Comparison of ENCODE assay signal across 14 cellular contexts in genomic region chr12:9066183-9066623, GRCh38. TPM values are rescaled to one million over a fixed set of nuclear protein-coding genes. Genes with fewer than 3 reads are reported as not detected.
A peak's percentile ranks its signal among the peaks of the same experiment; 100 is the strongest.
DNase-seq lines count a peak whose midpoint lies in the region; ATAC-seq, FAIRE-seq and TF ChIP-seq lines count a peak whose summit lies in the region.
"Had no signal": no experiment of that assay in that cellular context is flagged by ENCODE, and none has a peak within 500 bp of the region (broad histone marks: within the 10 kb centered on the region; RNA-seq: fewer than 3 reads in every experiment).

No MANE protein-coding gene starts in this region.

- no peaks in the 10 kb centered on the region for H3K4me1 ChIP-seq in astrocyte (ENCODE audit: insufficient read depth, low read length)
- H3K4me1 ChIP-seq in right lobe of liver: peaks cover 0 to 51% (median 6%) of the 10 kb centered on the region in 4 donors
- no peaks in the 10 kb centered on the region for H3K4me1 ChIP-seq in smooth muscle cell (ENCODE audit: low read depth)

- 33% methylated on average over 1 of the region's 9 CpGs for WGBS in right lobe of liver (ENCODE audit: insufficient coverage, low coverage, low lambda C conversion rate, missing lambda C conversion rate)
- 95% methylated on average over 9 of the region's 9 CpGs for WGBS in smooth muscle cell (ENCODE audit: low lambda C conversion rate)

- peaks cover 24% of the 10 kb centered on the region for H3K27me3 Mint-ChIP-seq in activated naive CD8-positive, alpha-beta T cell treated with anti-CD3 and anti-CD28 coated beads, Interleukin-2, amount 10 ng/mL, durations not matched to agents 7 days and 5 days
- no peaks in the 10 kb centered on the region for H3K27me3 Mint-ChIP-seq in activated naive CD8-positive, alpha-beta T cell treated with anti-CD3 and anti-CD28 coated beads, Interleukin-2, amount 50 U/mL, for 24 hours
- H3K27me3 Mint-ChIP-seq in astrocyte (ENCODE audit: low read depth, unreplicated experiment): no peaks in the 10 kb centered on the region

- H4K20me1 ChIP-seq in astrocyte (ENCODE audit: insufficient read depth, low read length): no peaks in the 10 kb centered on the region
- no peaks in the 10 kb centered on the region for H4K20me1 ChIP-seq in smooth muscle cell (ENCODE audit: low read depth)

- POLR2A ChIA-PET in activated naive CD8-positive, alpha-beta T cell treated with anti-CD3 and anti-CD28 coated beads, Interleukin-2, amount 10 ng/mL, durations not matched to agents 7 days and 5 days (lab: Charles Lee): no interaction called here

- FAIRE-seq in astrocyte (lab: Jason Lieb, UNC): no peak

- no peaks in the 10 kb centered on the region for H3F3A ChIP-seq in smooth muscle cell (ENCODE audit: low read depth)

- H3K27me3 ChIP-seq in astrocyte (ENCODE audit: insufficient read depth, low read length): no peaks in the 10 kb centered on the region
- H3K27me3 ChIP-seq in right lobe of liver: no peaks in the 10 kb centered on the region
- no peaks in the 10 kb centered on the region for H3K27me3 ChIP-seq in smooth muscle cell (ENCODE audit: low read depth)
- H3K27me3 ChIP-seq: ovary had no signal

- H3K4me2 ChIP-seq in astrocyte (ENCODE audit: low read length) (no peak overlapping the region), smooth muscle cell (no peak overlapping the region)

- H3K36me3 Mint-ChIP-seq in activated naive CD8-positive, alpha-beta T cell treated with anti-CD3 and anti-CD28 coated beads, Interleukin-2, amount 10 ng/mL, durations not matched to agents 7 days and 5 days: no peaks in the 10 kb centered on the region
- H3K36me3 Mint-ChIP-seq in activated naive CD8-positive, alpha-beta T cell treated with anti-CD3 and anti-CD28 coated beads, Interleukin-2, amount 50 U/mL, for 24 hours (ENCODE audit: low read depth): no peaks in the 10 kb centered on the region
- no peaks in the 10 kb centered on the region for H3K36me3 Mint-ChIP-seq in astrocyte (ENCODE audit: low read depth, unreplicated experiment)

- TF ChIP-seq POLR2A in right lobe of liver (IDR thresholded peaks at IDR 0.05): peak; percentile 38

- no peak overlapping the region for H3K4me3 ChIP-seq in astrocyte (ENCODE audit: insufficient read depth, low read depth, low read length)
- no peak overlapping the region for H3K4me3 ChIP-seq in right lobe of liver
- peak overlapping the region; percentile 96 for H3K4me3 ChIP-seq in smooth muscle cell
- H3K4me3 ChIP-seq: ovary had no signal

- H2AFZ ChIP-seq in astrocyte (ENCODE audit: low read depth, low read length): no peak overlapping the region
- no peak overlapping the region for H2AFZ ChIP-seq in smooth muscle cell (ENCODE audit: low read depth)

- no peaks in the 10 kb centered on the region for H3K79me2 ChIP-seq in astrocyte (ENCODE audit: insufficient read depth, low read length)
- peaks cover 3% of the 10 kb centered on the region for H3K79me2 ChIP-seq in smooth muscle cell (ENCODE audit: low read depth)

- no peak for TF ChIP-seq CTCF in astrocyte (IDR thresholded peaks at IDR 0.05; ENCODE audit: insufficient read depth, low read depth, low read length)
- TF ChIP-seq CTCF in right lobe of liver (IDR thresholded peaks at IDR 0.05): no peak
- no peak for TF ChIP-seq CTCF in smooth muscle cell (IDR thresholded peaks at IDR 0.05; ENCODE audit: borderline replicate concordance, insufficient read depth, poor library complexity, severe bottlenecking)

- no peak overlapping the region for H3K27ac ChIP-seq in astrocyte (ENCODE audit: low read depth, low read length)
- H3K27ac ChIP-seq in right lobe of liver: peak overlapping the region in 1 of 3 donors; percentile 100
- no peak overlapping the region for H3K27ac ChIP-seq in smooth muscle cell (ENCODE audit: low read depth)

- peaks cover 3% of the 10 kb centered on the region for H3K4me1 Mint-ChIP-seq in activated naive CD8-positive, alpha-beta T cell treated with anti-CD3 and anti-CD28 coated beads, Interleukin-2, amount 10 ng/mL, durations not matched to agents 7 days and 5 days
- H3K4me1 Mint-ChIP-seq in activated naive CD8-positive, alpha-beta T cell treated with anti-CD3 and anti-CD28 coated beads, Interleukin-2, amount 50 U/mL, for 24 hours: peaks cover 7% of the 10 kb centered on the region
- H3K4me1 Mint-ChIP-seq in astrocyte (ENCODE audit: low read depth, unreplicated experiment): peaks cover 6% of the 10 kb centered on the region

- H3K9me3 ChIP-seq in astrocyte (ENCODE audit: insufficient read depth, low read depth, low read length) (no peaks in the 10 kb centered on the region), right lobe of liver (no peaks in the 10 kb centered on the region), smooth muscle cell (replicated peaks; ENCODE audit: low read depth) (no peaks in the 10 kb centered on the region)
- H3K9me3 ChIP-seq: ovary had no signal

- H3K36me3 ChIP-seq in astrocyte (ENCODE audit: insufficient read depth, low read length) (no peaks in the 10 kb centered on the region), right lobe of liver (peaks cover 0 to 45% (median 23%) of the 10 kb centered on the region in 4 donors), smooth muscle cell (ENCODE audit: low read depth) (no peaks in the 10 kb centered on the region)
- H3K36me3 ChIP-seq: ovary had no signal

- DNase-seq in activated naive CD8-positive, alpha-beta T cell treated with anti-CD3 and anti-CD28 coated beads, Interleukin-2, amount 10 ng/mL, durations not matched to agents 7 days and 5 days: no peak
- DNase-seq in activated naive CD8-positive, alpha-beta T cell treated with anti-CD3 and anti-CD28 coated beads, Interleukin-2, amount 50 U/mL, for 24 hours: no peak
- DNase-seq in astrocyte (ENCODE audit: low read depth) (no peak), right lobe of liver (peak; percentile 31 to 70 (median 51)), smooth muscle cell (lab: John Stamatoyannopoulos, UW; ENCODE audit: unreplicated experiment) (no peak), amniotic stem cell (lab: John Stamatoyannopoulos, UW) (no peak), NCI-H146 (lab: John Stamatoyannopoulos, UW) (no peak)
- DNase-seq: GF-D8; NCI-H2081 treated with DMSO at 0.1 percent for 48 hours; NCI-H69; stimulated activated CD4-positive, alpha-beta T cell treated with anti-CD3 and anti-CD28 coated beads, Interleukin-15, amount 100 ng/mL, for 24 hours had no signal

- no peaks in the 10 kb centered on the region for H3K9me3 Mint-ChIP-seq in activated naive CD8-positive, alpha-beta T cell treated with anti-CD3 and anti-CD28 coated beads, Interleukin-2, amount 10 ng/mL, durations not matched to agents 7 days and 5 days
- H3K9me3 Mint-ChIP-seq in activated naive CD8-positive, alpha-beta T cell treated with anti-CD3 and anti-CD28 coated beads, Interleukin-2, amount 50 U/mL, for 24 hours: no peaks in the 10 kb centered on the region
- H3K9me3 Mint-ChIP-seq in astrocyte (ENCODE audit: unreplicated experiment): no peaks in the 10 kb centered on the region

- H3K9ac ChIP-seq in astrocyte (ENCODE audit: low read length) (no peak overlapping the region), smooth muscle cell (ENCODE audit: low read depth) (no peak overlapping the region)

- no peak for ATAC-seq in activated naive CD8-positive, alpha-beta T cell treated with anti-CD3 and anti-CD28 coated beads, Interleukin-2, amount 10 ng/mL, durations not matched to agents 7 days and 5 days (ENCODE audit: low read depth)
- no peak for ATAC-seq in activated naive CD8-positive, alpha-beta T cell treated with anti-CD3 and anti-CD28 coated beads, Interleukin-2, amount 50 U/mL, for 24 hours
- ATAC-seq in right lobe of liver (peak in 3 of 4 donors; percentile 4 to 23 (median 8)), GM19397 (IDR thresholded peaks at IDR 0.05; ENCODE audit: unreplicated experiment) (no peak)
- ATAC-seq: Panc1 had no signal

- peak overlapping the region; percentile 7 for H3K4me3 Mint-ChIP-seq in activated naive CD8-positive, alpha-beta T cell treated with anti-CD3 and anti-CD28 coated beads, Interleukin-2, amount 10 ng/mL, durations not matched to agents 7 days and 5 days
- H3K4me3 Mint-ChIP-seq in activated naive CD8-positive, alpha-beta T cell treated with anti-CD3 and anti-CD28 coated beads, Interleukin-2, amount 50 U/mL, for 24 hours: no peak overlapping the region
- peak overlapping the region; percentile 68 for H3K4me3 Mint-ChIP-seq in astrocyte (ENCODE audit: unreplicated experiment)

- intact Hi-C loops in right lobe of liver (cut with DNase I): no loop called here

- no peak overlapping the region for H3K27ac Mint-ChIP-seq in activated naive CD8-positive, alpha-beta T cell treated with anti-CD3 and anti-CD28 coated beads, Interleukin-2, amount 10 ng/mL, durations not matched to agents 7 days and 5 days
- H3K27ac Mint-ChIP-seq in activated naive CD8-positive, alpha-beta T cell treated with anti-CD3 and anti-CD28 coated beads, Interleukin-2, amount 50 U/mL, for 24 hours: no peak overlapping the region
- no peak overlapping the region for H3K27ac Mint-ChIP-seq in astrocyte (ENCODE audit: unreplicated experiment)

RNA-seq across cellular contexts. Expression of gene A2M, which starts 49.5 kb away (rescaled TPM):
- total RNA-seq in activated naive CD8-positive, alpha-beta T cell treated with anti-CD3 and anti-CD28 coated beads, Interleukin-2, amount 10 ng/mL, durations not matched to agents 7 days and 5 days: 1 to 10 TPM; 2.7 to 3.4 TPM
- total RNA-seq in astrocyte (4.2 and 10.7 TPM in 2 replicates), right lobe of liver (1,000 to 10,000 TPM in 5 of 6 experiments, 100 to 1,000 TPM in 1; 978 to 3,352 (median 2,507) TPM), smooth muscle cell (72.8 and 114 TPM in 2 replicates)
- polyA plus RNA-seq in smooth muscle cell: 66.0 and 108 TPM in 2 replicates

Comparison
In these comparisons a context has a peak if more than half of its experiments do, and no peak if none do; other contexts are left out.
1. ATAC-seq: peak in right lobe of liver (3 of 4); none in activated naive CD8-positive, alpha-beta T cell treated with anti-CD3 and anti-CD28 coated beads, Interleukin-2, amount 10 ng/mL, durations not matched to agents 7 days and 5 days (single experiment), activated naive CD8-positive, alpha-beta T cell treated with anti-CD3 and anti-CD28 coated beads, Interleukin-2, amount 50 U/mL, for 24 hours (single experiment) and GM19397 (single experiment).
2. DNase-seq: peak in right lobe of liver (3 of 3); none in activated naive CD8-positive, alpha-beta T cell treated with anti-CD3 and anti-CD28 coated beads, Interleukin-2, amount 10 ng/mL, durations not matched to agents 7 days and 5 days (single experiment), activated naive CD8-positive, alpha-beta T cell treated with anti-CD3 and anti-CD28 coated beads, Interleukin-2, amount 50 U/mL, for 24 hours (single experiment), astrocyte (single experiment), smooth muscle cell (single experiment), amniotic stem cell (single experiment) and NCI-H146 (single experiment).